ENCODE assay signal across 14 cellular contexts in the genomic region with DNA sequence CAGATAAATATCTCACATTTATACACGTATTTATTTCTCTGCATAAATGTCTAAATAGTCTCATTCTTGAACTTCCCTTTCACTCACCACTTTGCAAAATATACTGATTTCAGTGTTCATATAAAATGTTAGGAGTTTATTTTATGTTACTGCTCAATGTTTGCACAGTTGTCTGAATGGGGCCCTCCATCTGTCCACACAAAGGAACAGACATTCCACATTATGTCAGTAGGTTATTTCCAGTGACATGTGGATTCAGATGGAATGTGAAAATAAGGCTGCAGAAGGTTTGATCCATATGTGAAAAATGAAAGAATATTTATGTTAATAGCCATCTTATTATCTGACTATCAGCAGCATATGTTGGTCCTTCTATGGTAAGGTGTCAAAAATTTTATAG.
A peak's percentile ranks its signal among the peaks of the same experiment; 100 is the strongest.
DNase-seq lines count a peak whose midpoint lies in the region; ATAC-seq and TF ChIP-seq lines count a peak whose summit lies in the region.
"Had no signal": no experiment of that assay in that cellular context is flagged by ENCODE, and none has a peak within 500 bp of the region (broad histone marks: within the 10 kb centered on the region; RNA-seq: fewer than 3 reads in every experiment).

No MANE protein-coding gene starts in this region.

- H3K4me1 ChIP-seq in GM23338 (ENCODE audit: insufficient read depth) = no peaks in the 10 kb centered on the region

- peaks cover 13% of the 10 kb centered on the region for H3K36me3 Mint-ChIP-seq in GM23338 (ENCODE audit: low read depth)
- H3K36me3 Mint-ChIP-seq in activated naive CD8-positive, alpha-beta T cell treated with anti-CD3 and anti-CD28 coated beads for 36 hours = no peaks in the 10 kb centered on the region
- H3K36me3 Mint-ChIP-seq: CD14-positive monocyte had no signal

- H3K79me2 ChIP-seq in GM23338 (replicated peaks; ENCODE audit: insufficient read depth) = no peaks in the 10 kb centered on the region

- no peaks in the 10 kb centered on the region for H3K4me1 Mint-ChIP-seq in GM23338
- H3K4me1 Mint-ChIP-seq in activated naive CD8-positive, alpha-beta T cell treated with anti-CD3 and anti-CD28 coated beads for 36 hours = no peaks in the 10 kb centered on the region
- H3K4me1 Mint-ChIP-seq: CD14-positive monocyte had no signal

- peaks cover 81% of the 10 kb centered on the region for H3K9me3 Mint-ChIP-seq in GM23338
- peaks cover 23% of the 10 kb centered on the region for H3K9me3 Mint-ChIP-seq in activated naive CD8-positive, alpha-beta T cell treated with anti-CD3 and anti-CD28 coated beads for 36 hours

- no peaks in the 10 kb centered on the region for H4K20me1 ChIP-seq in GM23338 (replicated peaks; ENCODE audit: insufficient read depth)

- no peaks in the 10 kb centered on the region for H3F3A ChIP-seq in GM23338 (replicated peaks; ENCODE audit: low read depth)

- DNase-seq in DMS153 (lab: John Stamatoyannopoulos, UW) (peak; percentile 35), NCI-H146 treated with DMSO at 0.1 percent for 48 hours (lab: John Stamatoyannopoulos, UW; ENCODE audit: unreplicated experiment) (peak; percentile 77), NCI-H510A treated with DMSO at 0.1 percent for 48 hours (lab: John Stamatoyannopoulos, UW) (peak; percentile 27), cerebellar cortex (ENCODE audit: low spot score) (peak; percentile 43), NCI-H345 (lab: John Stamatoyannopoulos, UW) (no peak), GM23338 (ENCODE audit: low spot score) (no peak)
- DNase-seq in activated naive CD8-positive, alpha-beta T cell treated with anti-CD3 and anti-CD28 coated beads for 36 hours = no peak
- DNase-seq: GF-D8, GOT3, NCI-H1417 treated with DMSO at 0.1 percent for 48 hours, NCI-H2107 had no signal

- no peak overlapping the region for H3K4me2 ChIP-seq in GM23338

- H3K4me3 Mint-ChIP-seq in GM23338 = no peak overlapping the region
- H3K4me3 Mint-ChIP-seq in activated naive CD8-positive, alpha-beta T cell treated with anti-CD3 and anti-CD28 coated beads for 36 hours = no peak overlapping the region
- H3K4me3 Mint-ChIP-seq: CD14-positive monocyte had no signal

- H3K9me2 ChIP-seq in GM23338 (ENCODE audit: insufficient read depth) = no peaks in the 10 kb centered on the region; the same call in 1 of the 2 replicates

- no peaks in the 10 kb centered on the region for H3K36me3 ChIP-seq in GM23338 (ENCODE audit: insufficient read depth)

- no peaks in the 10 kb centered on the region for H3K27me3 ChIP-seq in GM23338 (ENCODE audit: insufficient read depth)

- TF ChIP-seq CTCF in GM23338 (conservative IDR thresholded peaks at IDR 0.05; ENCODE audit: low read depth in 2 of 2) = no peak

- H2AFZ ChIP-seq in GM23338 = no peak overlapping the region

- H3K27me3 Mint-ChIP-seq in GM23338 (ENCODE audit: insufficient read depth, low read depth, poor library complexity) = no peaks in the 10 kb centered on the region
- H3K27me3 Mint-ChIP-seq in activated naive CD8-positive, alpha-beta T cell treated with anti-CD3 and anti-CD28 coated beads for 36 hours = no peaks in the 10 kb centered on the region

- H3K4me3 ChIP-seq in GM23338 = no peak overlapping the region

- no peak overlapping the region for H3K27ac Mint-ChIP-seq in GM23338
- H3K27ac Mint-ChIP-seq in activated naive CD8-positive, alpha-beta T cell treated with anti-CD3 and anti-CD28 coated beads for 36 hours = no peak overlapping the region
- H3K27ac Mint-ChIP-seq: CD14-positive monocyte had no signal

- no peak overlapping the region for H3K27ac ChIP-seq in GM23338 (ENCODE audit: low read depth)
- H3K27ac ChIP-seq: RWPE1 had no signal

- no peak for ATAC-seq in GM19351 (IDR thresholded peaks at IDR 0.05; ENCODE audit: unreplicated experiment)
- ATAC-seq in GM23338 = no peak

TF ChIP-seq in GM23338, 12 proteins besides CTCF, POLR2A, EP300 and RAD21 (continues in another document):
- TF ChIP-seq, protein P1, sequence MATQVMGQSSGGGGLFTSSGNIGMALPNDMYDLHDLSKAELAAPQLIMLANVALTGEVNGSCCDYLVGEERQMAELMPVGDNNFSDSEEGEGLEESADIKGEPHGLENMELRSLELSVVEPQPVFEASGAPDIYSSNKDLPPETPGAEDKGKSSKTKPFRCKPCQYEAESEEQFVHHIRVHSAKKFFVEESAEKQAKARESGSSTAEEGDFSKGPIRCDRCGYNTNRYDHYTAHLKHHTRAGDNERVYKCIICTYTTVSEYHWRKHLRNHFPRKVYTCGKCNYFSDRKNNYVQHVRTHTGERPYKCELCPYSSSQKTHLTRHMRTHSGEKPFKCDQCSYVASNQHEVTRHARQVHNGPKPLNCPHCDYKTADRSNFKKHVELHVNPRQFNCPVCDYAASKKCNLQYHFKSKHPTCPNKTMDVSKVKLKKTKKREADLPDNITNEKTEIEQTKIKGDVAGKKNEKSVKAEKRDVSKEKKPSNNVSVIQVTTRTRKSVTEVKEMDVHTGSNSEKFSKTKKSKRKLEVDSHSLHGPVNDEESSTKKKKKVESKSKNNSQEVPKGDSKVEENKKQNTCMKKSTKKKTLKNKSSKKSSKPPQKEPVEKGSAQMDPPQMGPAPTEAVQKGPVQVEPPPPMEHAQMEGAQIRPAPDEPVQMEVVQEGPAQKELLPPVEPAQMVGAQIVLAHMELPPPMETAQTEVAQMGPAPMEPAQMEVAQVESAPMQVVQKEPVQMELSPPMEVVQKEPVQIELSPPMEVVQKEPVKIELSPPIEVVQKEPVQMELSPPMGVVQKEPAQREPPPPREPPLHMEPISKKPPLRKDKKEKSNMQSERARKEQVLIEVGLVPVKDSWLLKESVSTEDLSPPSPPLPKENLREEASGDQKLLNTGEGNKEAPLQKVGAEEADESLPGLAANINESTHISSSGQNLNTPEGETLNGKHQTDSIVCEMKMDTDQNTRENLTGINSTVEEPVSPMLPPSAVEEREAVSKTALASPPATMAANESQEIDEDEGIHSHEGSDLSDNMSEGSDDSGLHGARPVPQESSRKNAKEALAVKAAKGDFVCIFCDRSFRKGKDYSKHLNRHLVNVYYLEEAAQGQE (IDR thresholded peaks at IDR 0.05; ENCODE audit: unreplicated experiment) = no peak
- TF ChIP-seq ZNF331 (CRISPR knock-in tag; IDR thresholded peaks at IDR 0.05; ENCODE audit: low read depth) = no peak
- no peak for TF ChIP-seq STAT1 (IDR thresholded peaks at IDR 0.05; ENCODE audit: unreplicated experiment)
- TF ChIP-seq POLR2AphosphoS5 (IDR thresholded peaks at IDR 0.05; ENCODE audit: low read depth) = no peak
- TF ChIP-seq, protein P2, sequence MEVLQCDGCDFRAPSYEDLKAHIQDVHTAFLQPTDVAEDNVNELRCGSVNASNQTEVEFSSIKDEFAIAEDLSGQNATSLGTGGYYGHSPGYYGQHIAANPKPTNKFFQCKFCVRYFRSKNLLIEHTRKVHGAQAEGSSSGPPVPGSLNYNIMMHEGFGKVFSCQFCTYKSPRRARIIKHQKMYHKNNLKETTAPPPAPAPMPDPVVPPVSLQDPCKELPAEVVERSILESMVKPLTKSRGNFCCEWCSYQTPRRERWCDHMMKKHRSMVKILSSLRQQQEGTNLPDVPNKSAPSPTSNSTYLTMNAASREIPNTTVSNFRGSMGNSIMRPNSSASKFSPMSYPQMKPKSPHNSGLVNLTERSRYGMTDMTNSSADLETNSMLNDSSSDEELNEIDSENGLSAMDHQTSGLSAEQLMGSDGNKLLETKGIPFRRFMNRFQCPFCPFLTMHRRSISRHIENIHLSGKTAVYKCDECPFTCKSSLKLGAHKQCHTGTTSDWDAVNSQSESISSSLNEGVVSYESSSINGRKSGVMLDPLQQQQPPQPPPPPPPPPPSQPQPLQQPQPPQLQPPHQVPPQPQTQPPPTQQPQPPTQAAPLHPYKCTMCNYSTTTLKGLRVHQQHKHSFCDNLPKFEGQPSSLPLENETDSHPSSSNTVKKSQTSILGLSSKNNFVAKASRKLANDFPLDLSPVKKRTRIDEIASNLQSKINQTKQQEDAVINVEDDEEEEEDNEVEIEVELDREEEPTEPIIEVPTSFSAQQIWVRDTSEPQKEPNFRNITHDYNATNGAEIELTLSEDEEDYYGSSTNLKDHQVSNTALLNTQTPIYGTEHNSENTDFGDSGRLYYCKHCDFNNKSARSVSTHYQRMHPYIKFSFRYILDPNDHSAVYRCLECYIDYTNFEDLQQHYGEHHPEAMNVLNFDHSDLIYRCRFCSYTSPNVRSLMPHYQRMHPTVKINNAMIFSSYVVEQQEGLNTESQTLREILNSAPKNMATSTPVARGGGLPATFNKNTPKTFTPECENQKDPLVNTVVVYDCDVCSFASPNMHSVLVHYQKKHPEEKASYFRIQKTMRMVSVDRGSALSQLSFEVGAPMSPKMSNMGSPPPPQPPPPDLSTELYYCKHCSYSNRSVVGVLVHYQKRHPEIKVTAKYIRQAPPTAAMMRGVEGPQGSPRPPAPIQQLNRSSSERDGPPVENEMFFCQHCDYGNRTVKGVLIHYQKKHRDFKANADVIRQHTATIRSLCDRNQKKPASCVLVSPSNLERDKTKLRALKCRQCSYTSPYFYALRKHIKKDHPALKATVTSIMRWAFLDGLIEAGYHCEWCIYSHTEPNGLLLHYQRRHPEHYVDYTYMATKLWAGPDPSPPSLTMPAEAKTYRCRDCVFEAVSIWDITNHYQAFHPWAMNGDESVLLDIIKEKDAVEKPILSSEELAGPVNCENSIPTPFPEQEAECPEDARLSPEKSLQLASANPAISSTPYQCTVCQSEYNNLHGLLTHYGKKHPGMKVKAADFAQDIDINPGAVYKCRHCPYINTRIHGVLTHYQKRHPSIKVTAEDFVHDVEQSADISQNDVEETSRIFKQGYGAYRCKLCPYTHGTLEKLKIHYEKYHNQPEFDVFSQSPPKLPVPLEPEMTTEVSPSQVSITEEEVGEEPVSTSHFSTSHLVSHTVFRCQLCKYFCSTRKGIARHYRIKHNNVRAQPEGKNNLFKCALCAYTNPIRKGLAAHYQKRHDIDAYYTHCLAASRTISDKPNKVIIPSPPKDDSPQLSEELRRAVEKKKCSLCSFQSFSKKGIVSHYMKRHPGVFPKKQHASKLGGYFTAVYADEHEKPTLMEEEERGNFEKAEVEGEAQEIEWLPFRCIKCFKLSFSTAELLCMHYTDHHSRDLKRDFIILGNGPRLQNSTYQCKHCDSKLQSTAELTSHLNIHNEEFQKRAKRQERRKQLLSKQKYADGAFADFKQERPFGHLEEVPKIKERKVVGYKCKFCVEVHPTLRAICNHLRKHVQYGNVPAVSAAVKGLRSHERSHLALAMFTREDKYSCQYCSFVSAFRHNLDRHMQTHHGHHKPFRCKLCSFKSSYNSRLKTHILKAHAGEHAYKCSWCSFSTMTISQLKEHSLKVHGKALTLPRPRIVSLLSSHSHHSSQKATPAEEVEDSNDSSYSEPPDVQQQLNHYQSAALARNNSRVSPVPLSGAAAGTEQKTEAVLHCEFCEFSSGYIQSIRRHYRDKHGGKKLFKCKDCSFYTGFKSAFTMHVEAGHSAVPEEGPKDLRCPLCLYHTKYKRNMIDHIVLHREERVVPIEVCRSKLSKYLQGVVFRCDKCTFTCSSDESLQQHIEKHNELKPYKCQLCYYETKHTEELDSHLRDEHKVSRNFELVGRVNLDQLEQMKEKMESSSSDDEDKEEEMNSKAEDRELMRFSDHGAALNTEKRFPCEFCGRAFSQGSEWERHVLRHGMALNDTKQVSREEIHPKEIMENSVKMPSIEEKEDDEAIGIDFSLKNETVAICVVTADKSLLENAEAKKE (CRISPR knock-in tag; IDR thresholded peaks at IDR 0.05) = no peak

Comparison
In these comparisons a context has a peak if more than half of its experiments do, and no peak if none do; other contexts are left out.
1. DNase-seq: peak in DMS153 (single experiment), NCI-H146 treated with DMSO at 0.1 percent for 48 hours (single experiment), NCI-H510A treated with DMSO at 0.1 percent for 48 hours (single experiment) and cerebellar cortex (single experiment); none in NCI-H345 (single experiment), GM23338 (single experiment) and activated naive CD8-positive, alpha-beta T cell treated with anti-CD3 and anti-CD28 coated beads for 36 hours (single experiment).